In genomic region chr5:88952996-88953643, GRCh38 we compare ENCODE assay signal across 13 cellular contexts.
DNase-seq lines count a peak whose midpoint lies in the region; ATAC-seq and TF ChIP-seq lines count a peak whose summit lies in the region.
"Had no signal": no experiment of that assay in that cellular context is flagged by ENCODE, and none has a peak within 500 bp of the region (broad histone marks: within the 10 kb centered on the region; RNA-seq: fewer than 3 reads in every experiment).

No MANE protein-coding gene starts in this region.

- H3K9me2 ChIP-seq in OCI-LY1 (ENCODE audit: low read depth, low read length) = no peaks in the 10 kb centered on the region

- no peaks in the 10 kb centered on the region for H3F3A ChIP-seq in OCI-LY1 (ENCODE audit: insufficient read depth, low read length)

- ATAC-seq in GM18873 (IDR thresholded peaks at IDR 0.05; ENCODE audit: low FRiP score, unreplicated experiment) (peak; percentile 43), HG03025 (IDR thresholded peaks at IDR 0.05; ENCODE audit: low FRiP score, unreplicated experiment) (no peak)
- ATAC-seq: Panc1 had no signal

- H3K4me3 ChIP-seq in OCI-LY1 (ENCODE audit: low read depth, low read length, poor library complexity, severe bottlenecking) = no peak overlapping the region
- H3K4me3 ChIP-seq in skeletal muscle tissue (ENCODE audit: low read length in 3 of 3) = no peak overlapping the region
- H3K4me3 ChIP-seq: BLaER1, gastroesophageal sphincter had no signal

- DNase-seq in NCI-H1092 (lab: John Stamatoyannopoulos, UW) (peak; percentile 1), NCI-H2196 treated with DMSO at 0.1 percent for 48 hours (lab: John Stamatoyannopoulos, UW; ENCODE audit: unreplicated experiment) (no peak)
- no peak for DNase-seq in activated effector memory CD4-positive, alpha-beta T cell treated with Interleukin-2 at 50 U/mL for 16 hours
- DNase-seq: activated CD4-positive, alpha-beta T cell treated with anti-CD3 and anti-CD28 coated beads, Interleukin-2, amount 10 ng/mL, durations not matched to agents 24 days and 14 days; activated T-cell treated with anti-CD3 and anti-CD28 coated beads, Interleukin-2, amount 50 U/mL, for 24 hours; kidney had no signal

- H3K27ac ChIP-seq in OCI-LY1 (ENCODE audit: low read depth, low read length, poor library complexity, severe bottlenecking) = peak overlapping the region; percentile 21
- H3K27ac ChIP-seq in skeletal muscle tissue (ENCODE audit: low read depth, low read length) = peak overlapping the region; percentile 9
- H3K27ac ChIP-seq: BLaER1 had no signal

- no peaks in the 10 kb centered on the region for H3K36me3 ChIP-seq in OCI-LY1 (ENCODE audit: insufficient read depth, low read length)
- no peaks in the 10 kb centered on the region for H3K36me3 ChIP-seq in skeletal muscle tissue (ENCODE audit: control insufficient read depth in 3 of 3, insufficient read depth in 3 of 3, low read length in 3 of 3)
- H3K36me3 ChIP-seq: BLaER1, gastroesophageal sphincter had no signal

- H3K4me1 ChIP-seq in OCI-LY1 (ENCODE audit: insufficient read depth, low read length, severe bottlenecking) (peaks cover 18% of the 10 kb centered on the region), skeletal muscle tissue (ENCODE audit: control insufficient read depth in 3 of 3, insufficient read depth in 3 of 3, low read length in 3 of 3) (peaks cover 0 to 15% (median 2%) of the 10 kb centered on the region in 3 donors)
- H3K4me1 ChIP-seq: BLaER1 had no signal

- no peaks in the 10 kb centered on the region for H3K27me3 ChIP-seq in OCI-LY1 (ENCODE audit: insufficient read depth, low read length)
- H3K27me3 ChIP-seq in skeletal muscle tissue (ENCODE audit: control insufficient read depth in 3 of 3, insufficient read depth in 3 of 3, low read length in 3 of 3) = no peaks in the 10 kb centered on the region
- H3K27me3 ChIP-seq: BLaER1, gastroesophageal sphincter had no signal

- H3K9ac ChIP-seq in OCI-LY1 (ENCODE audit: low read length) = no peak overlapping the region
- H3K9ac ChIP-seq in skeletal muscle tissue (ENCODE audit: low read depth in 1 of 3, low read length in 3 of 3) = no peak overlapping the region
- H3K9ac ChIP-seq: BLaER1 had no signal

- no peaks in the 10 kb centered on the region for H4K20me1 ChIP-seq in OCI-LY1 (ENCODE audit: insufficient read depth, low read length)
- H4K20me1 ChIP-seq: BLaER1 had no signal

- no peaks in the 10 kb centered on the region for H3K79me2 ChIP-seq in OCI-LY1 (ENCODE audit: insufficient read depth, low read length)

- peak overlapping the region; percentile 44 for H3K4me2 ChIP-seq in OCI-LY1 (ENCODE audit: low read length)
- H3K4me2 ChIP-seq: BLaER1 had no signal

- TF ChIP-seq CTCF in OCI-LY1 (IDR thresholded peaks at IDR 0.05; ENCODE audit: low read length) = no peak

- H2AFZ ChIP-seq in OCI-LY1 (ENCODE audit: low read length) = no peak overlapping the region

- H3K9me3 ChIP-seq in OCI-LY1 (ENCODE audit: low read length) (no peaks in the 10 kb centered on the region), skeletal muscle tissue (ENCODE audit: control insufficient read depth in 3 of 3, low read length in 3 of 3) (no peaks in the 10 kb centered on the region)
- H3K9me3 ChIP-seq: BLaER1, gastroesophageal sphincter had no signal
